ENCODE assay signal across 17 cellular contexts in the genomic region with DNA sequence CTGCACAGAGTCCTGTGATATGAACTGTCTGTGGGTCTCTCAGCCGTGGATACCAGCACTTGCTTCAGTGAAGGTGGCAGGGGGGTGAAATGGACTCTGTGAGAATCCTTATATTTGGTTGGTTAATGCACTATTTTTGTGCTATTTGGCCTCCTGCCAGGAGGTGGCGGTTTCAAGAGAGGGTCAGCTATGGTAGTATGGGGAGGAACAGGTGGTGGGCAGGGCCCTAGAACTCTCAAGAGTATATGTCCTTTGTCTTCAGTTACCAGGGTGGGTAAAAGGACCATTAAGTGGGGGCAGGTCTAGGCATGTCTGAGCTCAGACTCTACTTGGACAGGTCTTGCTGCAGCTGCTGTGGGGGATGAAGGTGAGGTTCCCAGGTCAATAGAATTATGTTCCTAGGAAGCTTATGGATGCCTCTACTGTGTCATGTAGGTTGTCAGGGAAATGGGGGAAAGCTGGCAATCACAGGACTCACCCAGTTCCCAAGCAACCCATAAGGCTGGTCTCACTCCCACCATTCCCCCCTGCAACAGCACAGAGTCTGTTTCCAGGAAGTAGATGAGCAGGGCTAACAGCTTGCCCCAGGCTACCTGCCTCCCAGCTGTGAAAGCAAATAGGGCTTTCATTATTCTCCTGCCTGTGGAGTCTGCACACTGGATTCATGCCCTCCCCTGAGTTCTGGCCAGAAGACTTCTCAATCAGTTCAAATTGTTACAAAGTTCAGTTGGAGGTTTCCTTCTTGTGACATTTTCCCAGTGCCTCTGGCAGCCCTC. TPM values are rescaled to one million over a fixed set of nuclear protein-coding genes. Genes with fewer than 3 reads are reported as not detected.
A peak's percentile ranks its signal among the peaks of the same experiment; 100 is the strongest.
DNase-seq lines count a peak whose midpoint lies in the region; ATAC-seq and TF ChIP-seq lines count a peak whose summit lies in the region.
"Had no signal": no experiment of that assay in that cellular context is flagged by ENCODE, and none has a peak within 500 bp of the region (broad histone marks: within the 10 kb centered on the region; RNA-seq: fewer than 3 reads in every experiment).

No MANE protein-coding gene starts in this region.

- in situ Hi-C loops in G401 (cut with HindIII; ENCODE audit: low sequenced_read_pairs): no loop called here

- no peaks in the 10 kb centered on the region for H3K36me3 ChIP-seq in breast epithelium
- H3K36me3 ChIP-seq: spleen, upper lobe of right lung had no signal

- H3K27ac ChIP-seq in breast epithelium: no peak overlapping the region
- H3K27ac ChIP-seq: spleen, upper lobe of right lung had no signal

- no peaks in the 10 kb centered on the region for H3K4me1 ChIP-seq in breast epithelium
- H3K4me1 ChIP-seq: spleen, upper lobe of right lung had no signal

- no peak overlapping the region for H3K4me3 Mint-ChIP-seq in MCF 10A (ENCODE audit: unreplicated experiment)
- H3K4me3 Mint-ChIP-seq in mesothelial cell of epicardium: no peak overlapping the region
- H3K4me3 Mint-ChIP-seq: activated CD4-positive, alpha-beta memory T cell treated with anti-CD3 and anti-CD28 coated beads for 36 hours; activated T-helper 1 cell treated with anti-CD3 and anti-CD28 coated beads, Interleukin-12 subunit alpha, Interleukin-12 subunit beta, Interleukin-2, Interleukin-4 antibody, amounts not matched to agents 30 ng/mL and 10 ng/mL and 1 ng/mL, durations not matched to agents 14 hours and 24 hours and 36 hours; CD14-positive monocyte; nephron progenitor cell had no signal

- DNase-seq in MCF 10A (ENCODE audit: unreplicated experiment) (peak; percentile 11), breast epithelium (ENCODE audit: low spot score in 2 of 2) (no peak), NCI-H2107 treated with DMSO at 0.1 percent for 48 hours (lab: John Stamatoyannopoulos, UW; ENCODE audit: unreplicated experiment) (peak; percentile 84), SHP77 (lab: John Stamatoyannopoulos, UW) (peak; percentile 48 to 65), mesothelial cell of epicardium (ENCODE audit: low spot score in 2 of 2, unreplicated experiment in 2 of 2) (no peak), G401 (ENCODE audit: low spot score) (no peak), NCI-H82 treated with DMSO at 0.1 percent for 48 hours (lab: John Stamatoyannopoulos, UW; ENCODE audit: unreplicated experiment) (no peak)
- DNase-seq: activated CD4-positive, alpha-beta memory T cell treated with anti-CD3 and anti-CD28 coated beads for 36 hours; effector CD4-positive, alpha-beta T cell; mesendoderm; nephron progenitor cell; spleen; stimulated activated naive CD8-positive, alpha-beta T cell treated with anti-CD3 and anti-CD28 coated beads, Interleukin-15, Interleukin-2, amounts not matched to agents 100 U/mL and 50 U/mL, for 24 hours; upper lobe of right lung had no signal

- H3K27me3 ChIP-seq in breast epithelium: no peaks in the 10 kb centered on the region
- H3K27me3 ChIP-seq: upper lobe of right lung had no signal

- POLR2A ChIA-PET in MCF 10A (lab: Yijun Ruan, JAX): interaction anchor here (0.6 to 1.0 kb wide), 2 partner anchors 9 to 248 kb away, joined by 3 read pairs; no protein-coding TSS in a partner anchor

- H3K9me3 Mint-ChIP-seq in MCF 10A (ENCODE audit: unreplicated experiment) (peaks cover 36% of the 10 kb centered on the region), mesothelial cell of epicardium (peaks cover 76% of the 10 kb centered on the region)

- H3K36me3 Mint-ChIP-seq in MCF 10A (ENCODE audit: insufficient read depth, unreplicated experiment) (no peaks in the 10 kb centered on the region), mesothelial cell of epicardium (peaks cover 16% of the 10 kb centered on the region)
- H3K36me3 Mint-ChIP-seq: CD14-positive monocyte had no signal

- H3K27me3 Mint-ChIP-seq in MCF 10A (ENCODE audit: insufficient read depth, unreplicated experiment): no peaks in the 10 kb centered on the region
- H3K27me3 Mint-ChIP-seq in mesothelial cell of epicardium (ENCODE audit: low read depth): no peaks in the 10 kb centered on the region

- BruUV-seq in MCF 10A (replicated peaks; lab: Mats Ljungman, UMichigan): no TSS peak

- CTCF ChIA-PET in MCF 10A (lab: Yijun Ruan, JAX): interaction anchor here (0.7 kb wide), 1 partner anchor 13 kb away, joined by 4 read pairs; no protein-coding TSS in a partner anchor

- ATAC-seq in HG03571 (IDR thresholded peaks at IDR 0.05; ENCODE audit: unreplicated experiment): no peak
- ATAC-seq: stimulated activated naive CD8-positive, alpha-beta T cell treated with anti-CD3 and anti-CD28 coated beads, Interleukin-15, Interleukin-2, amounts not matched to agents 100 U/mL and 50 U/mL, for 24 hours; upper lobe of right lung had no signal

- TF ChIP-seq CTCF in MCF 10A (IDR thresholded peaks at IDR 0.05; ENCODE audit: unreplicated experiment) (no peak), breast epithelium (IDR thresholded peaks at IDR 0.05) (no peak), mesothelial cell of epicardium (IDR thresholded peaks at IDR 0.05; ENCODE audit: unreplicated experiment) (no peak)

- peaks cover 14 to 17% of the 10 kb centered on the region in 2 donors for H3K9me3 ChIP-seq in breast epithelium
- H3K9me3 ChIP-seq: upper lobe of right lung had no signal

- no peaks in the 10 kb centered on the region for H3K4me1 Mint-ChIP-seq in MCF 10A (ENCODE audit: insufficient read depth, unreplicated experiment)
- no peaks in the 10 kb centered on the region for H3K4me1 Mint-ChIP-seq in mesothelial cell of epicardium
- H3K4me1 Mint-ChIP-seq: CD14-positive monocyte, nephron progenitor cell had no signal

- H3K27ac Mint-ChIP-seq in MCF 10A (ENCODE audit: low read depth, unreplicated experiment) (no peak overlapping the region), mesothelial cell of epicardium (no peak overlapping the region)
- H3K27ac Mint-ChIP-seq: activated CD4-positive, alpha-beta memory T cell treated with anti-CD3 and anti-CD28 coated beads for 36 hours; activated T-helper 1 cell treated with anti-CD3 and anti-CD28 coated beads, Interleukin-12 subunit alpha, Interleukin-12 subunit beta, Interleukin-2, Interleukin-4 antibody, amounts not matched to agents 30 ng/mL and 10 ng/mL and 1 ng/mL, durations not matched to agents 14 hours and 24 hours and 36 hours; CD14-positive monocyte; nephron progenitor cell had no signal

- intact Hi-C loops in MCF 10A (cut with micrococcal nuclease): no loop called here
- intact Hi-C loops in breast epithelium (cut with DNase I; ENCODE audit: low total_unique reads): no loop called here

- H3K4me3 ChIP-seq in breast epithelium: no peak overlapping the region
- H3K4me3 ChIP-seq: spleen, upper lobe of right lung had no signal

- TF ChIP-seq POLR2A in breast epithelium (IDR thresholded peaks at IDR 0.05): no peak

RNA-seq across cellular contexts. Expression of a gene that starts 56.8 kb away (rescaled TPM):
- total RNA-seq in MCF 10A (2022) (25.3 and 26.5 TPM in 2 replicates), breast epithelium (10 to 100 TPM; 31.7 to 73.6 (median 44.9) TPM), mesothelial cell of epicardium (45.5 to 46.9 TPM (median 46.2 TPM) in 3 replicates)
- 13.9 and 23.1 TPM in 2 replicates for total RNA-seq in G401 (2014; rRNA removed; shearing (Covaris generic))

Comparison
In these comparisons a context has a peak if more than half of its experiments do, and no peak if none do; other contexts are left out.
1. DNase-seq: peak in MCF 10A (single experiment), NCI-H2107 treated with DMSO at 0.1 percent for 48 hours (single experiment) and SHP77 (2 of 2); none in breast epithelium (0 of 2), mesothelial cell of epicardium (0 of 2), G401 (single experiment) and NCI-H82 treated with DMSO at 0.1 percent for 48 hours (single experiment).